In the genomic region with DNA sequence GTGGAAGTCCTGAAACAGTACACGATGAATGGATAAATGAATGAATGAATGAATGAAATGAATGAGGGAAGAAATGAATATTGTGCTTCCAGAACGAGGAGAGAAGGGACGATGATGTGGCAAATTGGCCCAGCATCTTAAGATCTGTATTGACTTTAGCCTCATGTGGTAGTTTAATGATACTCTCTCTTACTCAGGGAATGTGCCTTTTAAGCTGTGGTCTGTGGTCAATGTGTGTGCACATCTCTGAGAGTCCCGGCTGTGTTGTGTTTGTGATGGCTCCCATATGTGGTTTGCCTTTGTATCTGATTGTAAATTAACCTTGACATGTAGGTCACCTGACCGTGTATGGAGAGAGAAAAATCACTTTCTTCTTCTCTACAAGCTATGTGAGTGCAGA, we compare ENCODE assay signal across 8 cellular contexts.
DNase-seq lines count a peak whose midpoint lies in the region; ATAC-seq and TF ChIP-seq lines count a peak whose summit lies in the region.

No MANE protein-coding gene starts in this region.

- peaks cover 35% of the 10 kb centered on the region for H3K4me1 ChIP-seq in DOHH2 (ENCODE audit: control insufficient read depth, low read length)
- no peaks in the 10 kb centered on the region for H3K4me1 ChIP-seq in OCI-LY7 (ENCODE audit: insufficient read depth, low read length, poor library complexity, severe bottlenecking)

- H3K9me2 ChIP-seq in DOHH2 (replicated peaks; ENCODE audit: control insufficient read depth, low read length) = no peaks in the 10 kb centered on the region
- no peaks in the 10 kb centered on the region for H3K9me2 ChIP-seq in OCI-LY7 (ENCODE audit: insufficient read depth, low read length)

- intact Hi-C loops in OCI-LY7 (cut with micrococcal nuclease; ENCODE audit: unreplicated experiment) = loop anchor here (5.0 kb wide), 1 partner anchor 93 kb away; the partner anchor contains the start of gene NEDD4L

- no peak overlapping the region for H3K4me3 Mint-ChIP-seq in activated CD8-positive, alpha-beta T cell treated with anti-CD3 and anti-CD28 coated beads, Interleukin-2, amount 10 ng/mL, durations not matched to agents 7 days and 5 days
- H3K4me3 Mint-ChIP-seq in mesothelial cell of epicardium = no peak overlapping the region

- peaks cover 20% of the 10 kb centered on the region for H3K4me1 Mint-ChIP-seq in activated CD8-positive, alpha-beta T cell treated with anti-CD3 and anti-CD28 coated beads, Interleukin-2, amount 10 ng/mL, durations not matched to agents 7 days and 5 days (ENCODE audit: low read depth)
- H3K4me1 Mint-ChIP-seq in mesothelial cell of epicardium = peaks cover 16% of the 10 kb centered on the region

- H3K4me3 ChIP-seq in DOHH2 (ENCODE audit: low read length) = no peak overlapping the region; the same call in 1 of the 2 replicates
- H3K4me3 ChIP-seq in OCI-LY7 (ENCODE audit: low read depth, low read length, poor library complexity, severe bottlenecking) = no peak overlapping the region

- H3K9me3 ChIP-seq in DOHH2 (ENCODE audit: control insufficient read depth, insufficient read depth, low read length) = no peaks in the 10 kb centered on the region
- H3K9me3 ChIP-seq in OCI-LY7 (ENCODE audit: low read length) = no peaks in the 10 kb centered on the region

- peak; percentile 62 for ATAC-seq in activated CD8-positive, alpha-beta T cell treated with anti-CD3 and anti-CD28 coated beads, Interleukin-2, amount 10 ng/mL, durations not matched to agents 7 days and 5 days
- no peak for ATAC-seq in GM21529 (IDR thresholded peaks at IDR 0.05; ENCODE audit: unreplicated experiment)
- no peak for ATAC-seq in HG02885 (IDR thresholded peaks at IDR 0.05; ENCODE audit: poor library complexity, unreplicated experiment)

- H3K79me2 ChIP-seq in DOHH2 (ENCODE audit: control insufficient read depth, low read length) (peaks cover 81% of the 10 kb centered on the region), OCI-LY7 (ENCODE audit: insufficient read depth, low read depth, low read length) (no peaks in the 10 kb centered on the region)

- H4K20me1 ChIP-seq in DOHH2 (ENCODE audit: control insufficient read depth, insufficient read depth, low read depth, low read length) (0 out of 2 replicates have a peak, but pooled peaks cover 5% of the 10 kb centered on the region), OCI-LY7 (ENCODE audit: insufficient read depth, low read length) (no peaks in the 10 kb centered on the region)

- no peak overlapping the region for H2AFZ ChIP-seq in OCI-LY7 (ENCODE audit: low read length)

- H3K4me2 ChIP-seq in DOHH2 (ENCODE audit: low read length) (peak overlapping the region; percentile 37), OCI-LY7 (ENCODE audit: low read length) (no peak overlapping the region)

- no peaks in the 10 kb centered on the region for H3F3A ChIP-seq in DOHH2 (ENCODE audit: control insufficient read depth, insufficient read depth)

- DNase-seq in HCEC 1CT = peak; percentile 77
- peak; percentile 48 for DNase-seq in activated CD8-positive, alpha-beta T cell treated with anti-CD3 and anti-CD28 coated beads, Interleukin-2, amount 10 ng/mL, durations not matched to agents 7 days and 5 days
- DNase-seq in mesothelial cell of epicardium (ENCODE audit: low spot score in 2 of 2, unreplicated experiment in 2 of 2) = no peak
- DNase-seq in OCI-LY7 (ENCODE audit: low spot score) = no peak
- DNase-seq in RPMI8226 = no peak

- CTCF ChIA-PET in activated CD8-positive, alpha-beta T cell treated with anti-CD3 and anti-CD28 coated beads, Interleukin-2, amount 10 ng/mL, durations not matched to agents 7 days and 5 days (lab: Charles Lee) = interaction anchor here (0.6 to 3.1 kb wide), 24 partner anchors 8 to 506 kb away, joined by 3 to 12 read pairs (median 3); partner anchors contain the start of gene NEDD4L
- CTCF ChIA-PET in OCI-LY7 (lab: Charles Lee; ENCODE audit: unreplicated experiment) = no interaction called here

- TF ChIP-seq CTCF in DOHH2 (IDR thresholded peaks at IDR 0.05; ENCODE audit: low read depth, low read length, poor library complexity, severe bottlenecking) (no peak), mesothelial cell of epicardium (IDR thresholded peaks at IDR 0.05; ENCODE audit: unreplicated experiment) (no peak), OCI-LY7 (conservative IDR thresholded peaks at IDR 0.05; ENCODE audit: low read length) (no peak)

- BruUV-seq in OCI-LY7 (replicated peaks; lab: Mats Ljungman, UMichigan) = no TSS peak

- H3K27ac ChIP-seq in DOHH2 (ENCODE audit: low read depth, low read length) = no peak overlapping the region
- H3K27ac ChIP-seq in OCI-LY7 (ENCODE audit: low read depth, low read length, poor library complexity, severe bottlenecking) = no peak overlapping the region

- H3K36me3 ChIP-seq in DOHH2 (ENCODE audit: control insufficient read depth, low read length) (no peaks in the 10 kb centered on the region), OCI-LY7 (ENCODE audit: insufficient read depth, low read length) (no peaks in the 10 kb centered on the region)

- peaks cover 14% of the 10 kb centered on the region for H3K27me3 Mint-ChIP-seq in activated CD8-positive, alpha-beta T cell treated with anti-CD3 and anti-CD28 coated beads, Interleukin-2, amount 10 ng/mL, durations not matched to agents 7 days and 5 days (ENCODE audit: low read depth)
- no peaks in the 10 kb centered on the region for H3K27me3 Mint-ChIP-seq in mesothelial cell of epicardium (ENCODE audit: low read depth)

- no peak overlapping the region for H3K27ac Mint-ChIP-seq in activated CD8-positive, alpha-beta T cell treated with anti-CD3 and anti-CD28 coated beads, Interleukin-2, amount 10 ng/mL, durations not matched to agents 7 days and 5 days
- H3K27ac Mint-ChIP-seq in mesothelial cell of epicardium = peak overlapping the region; percentile 2

- no peaks in the 10 kb centered on the region for H3K27me3 ChIP-seq in DOHH2 (ENCODE audit: control insufficient read depth, low read length)

- no peaks in the 10 kb centered on the region for H3K9me3 Mint-ChIP-seq in activated CD8-positive, alpha-beta T cell treated with anti-CD3 and anti-CD28 coated beads, Interleukin-2, amount 10 ng/mL, durations not matched to agents 7 days and 5 days (ENCODE audit: insufficient read depth)
- no peaks in the 10 kb centered on the region for H3K9me3 Mint-ChIP-seq in mesothelial cell of epicardium

- POLR2A ChIA-PET in activated CD8-positive, alpha-beta T cell treated with anti-CD3 and anti-CD28 coated beads, Interleukin-2, amount 10 ng/mL, durations not matched to agents 7 days and 5 days (lab: Charles Lee) = no interaction called here
- POLR2A ChIA-PET in OCI-LY7 (lab: Charles Lee) = no interaction called here

- no peaks in the 10 kb centered on the region for H3K36me3 Mint-ChIP-seq in activated CD8-positive, alpha-beta T cell treated with anti-CD3 and anti-CD28 coated beads, Interleukin-2, amount 10 ng/mL, durations not matched to agents 7 days and 5 days (ENCODE audit: low read depth)
- no peaks in the 10 kb centered on the region for H3K36me3 Mint-ChIP-seq in mesothelial cell of epicardium

Comparison
In these comparisons a context has a peak if more than half of its experiments do, and no peak if none do; other contexts are left out.
1. DNase-seq: peak in HCEC 1CT (single experiment) and activated CD8-positive, alpha-beta T cell treated with anti-CD3 and anti-CD28 coated beads, Interleukin-2, amount 10 ng/mL, durations not matched to agents 7 days and 5 days (single experiment); none in mesothelial cell of epicardium (0 of 2), OCI-LY7 (single experiment) and RPMI8226 (single experiment).